Comparison of ENCODE assay signal across 21 cellular contexts in genomic region chr15:45534821-45535220, GRCh38.
"Had no signal": no experiment of that assay in that cellular context is flagged by ENCODE, and none has a peak within 500 bp of the region (broad histone marks: within the 10 kb centered on the region; RNA-seq: fewer than 3 reads in every experiment).

No MANE protein-coding gene starts in this region.

- H3K27ac Mint-ChIP-seq: naive thymus-derived CD4-positive, alpha-beta T cell; nephron progenitor cell; stimulated activated naive B cell treated with anti-CD40 and anti-IgM and Interleukin-4, amounts not matched to agents 10 μg/mL and 1 μg/mL and 100 μg/mL, for 72 hours; type B pancreatic cell had no signal

- H3K27me3 Mint-ChIP-seq: stimulated activated naive CD8-positive, alpha-beta T cell treated with anti-CD3 and anti-CD28 coated beads, Interleukin-15, amount 100 ng/mL, for 72 hours; type B pancreatic cell had no signal

- H3K27me3 ChIP-seq: colonic mucosa, gastrocnemius medialis, right atrium auricular region, sigmoid colon, thyroid gland had no signal

- ATAC-seq: gastrocnemius medialis; naive thymus-derived CD4-positive, alpha-beta T cell; stimulated activated naive B cell treated with anti-CD40 and anti-IgM and Interleukin-4, amounts not matched to agents 10 μg/mL and 1 μg/mL and 100 μg/mL, for 72 hours; stimulated activated naive CD8-positive, alpha-beta T cell treated with anti-CD3 and anti-CD28 coated beads, Interleukin-15, amount 100 ng/mL, for 72 hours had no signal

- H3K4me3 ChIP-seq: colonic mucosa, gastrocnemius medialis, left ventricle myocardium inferior, lung, right atrium auricular region, sigmoid colon, skin epidermis, thyroid gland had no signal

- H3K4me1 Mint-ChIP-seq: naive thymus-derived CD4-positive, alpha-beta T cell; nephron progenitor cell; stimulated activated naive B cell treated with anti-CD40 and anti-IgM and Interleukin-4, amounts not matched to agents 10 μg/mL and 1 μg/mL and 100 μg/mL, for 72 hours; stimulated activated naive CD8-positive, alpha-beta T cell treated with anti-CD3 and anti-CD28 coated beads, Interleukin-15, amount 100 ng/mL, for 72 hours had no signal

- H3K4me1 ChIP-seq: colonic mucosa, gastrocnemius medialis, left ventricle myocardium inferior, right atrium auricular region, sigmoid colon, thyroid gland had no signal

- H3K36me3 ChIP-seq: colonic mucosa, gastrocnemius medialis, left ventricle myocardium inferior, neutrophil, right atrium auricular region, sigmoid colon, thyroid gland had no signal

- H3K9me3 ChIP-seq: colonic mucosa, gastrocnemius medialis, left ventricle myocardium inferior, neutrophil, right atrium auricular region, sigmoid colon, thyroid gland had no signal

- H3K9me3 Mint-ChIP-seq: naive thymus-derived CD4-positive, alpha-beta T cell; nephron progenitor cell; stimulated activated naive B cell treated with anti-CD40 and anti-IgM and Interleukin-4, amounts not matched to agents 10 μg/mL and 1 μg/mL and 100 μg/mL, for 72 hours; stimulated activated naive CD8-positive, alpha-beta T cell treated with anti-CD3 and anti-CD28 coated beads, Interleukin-15, amount 100 ng/mL, for 72 hours; type B pancreatic cell had no signal

- DNase-seq: colonic mucosa; dermis blood vessel endothelial cell; effector CD4-positive, alpha-beta T cell; gastrocnemius medialis; glutamatergic neuron; left ventricle myocardium inferior; mesendoderm; naive thymus-derived CD4-positive, alpha-beta T cell; nephron progenitor cell; posterior cingulate gyrus; sigmoid colon; stimulated activated CD4-positive, alpha-beta T cell treated with anti-CD3 and anti-CD28 coated beads, Interleukin-2, amount 100 ng/mL, for 24 hours; stimulated activated CD4-positive, alpha-beta T cell treated with anti-CD3 and anti-CD28 coated beads, Interleukin-4, amount 100 ng/mL, for 4 hours; stimulated activated naive B cell treated with anti-CD40 and anti-IgM and Interleukin-4, amounts not matched to agents 10 μg/mL and 1 μg/mL and 100 μg/mL, for 72 hours; stimulated activated naive CD8-positive, alpha-beta T cell treated with anti-CD3 and anti-CD28 coated beads, Interleukin-15, amount 100 ng/mL, for 72 hours; thyroid gland had no signal

- H3K36me3 Mint-ChIP-seq: naive thymus-derived CD4-positive, alpha-beta T cell; type B pancreatic cell had no signal

- H3K4me3 Mint-ChIP-seq: naive thymus-derived CD4-positive, alpha-beta T cell; nephron progenitor cell; stimulated activated naive B cell treated with anti-CD40 and anti-IgM and Interleukin-4, amounts not matched to agents 10 μg/mL and 1 μg/mL and 100 μg/mL, for 72 hours; stimulated activated naive CD8-positive, alpha-beta T cell treated with anti-CD3 and anti-CD28 coated beads, Interleukin-15, amount 100 ng/mL, for 72 hours; type B pancreatic cell had no signal

- H3K27ac ChIP-seq: colonic mucosa, gastrocnemius medialis, left ventricle myocardium inferior, neutrophil, right atrium auricular region, sigmoid colon, skin epidermis, thyroid gland had no signal
